8 cellular contexts compared by ENCODE assay signal in the genomic region with DNA sequence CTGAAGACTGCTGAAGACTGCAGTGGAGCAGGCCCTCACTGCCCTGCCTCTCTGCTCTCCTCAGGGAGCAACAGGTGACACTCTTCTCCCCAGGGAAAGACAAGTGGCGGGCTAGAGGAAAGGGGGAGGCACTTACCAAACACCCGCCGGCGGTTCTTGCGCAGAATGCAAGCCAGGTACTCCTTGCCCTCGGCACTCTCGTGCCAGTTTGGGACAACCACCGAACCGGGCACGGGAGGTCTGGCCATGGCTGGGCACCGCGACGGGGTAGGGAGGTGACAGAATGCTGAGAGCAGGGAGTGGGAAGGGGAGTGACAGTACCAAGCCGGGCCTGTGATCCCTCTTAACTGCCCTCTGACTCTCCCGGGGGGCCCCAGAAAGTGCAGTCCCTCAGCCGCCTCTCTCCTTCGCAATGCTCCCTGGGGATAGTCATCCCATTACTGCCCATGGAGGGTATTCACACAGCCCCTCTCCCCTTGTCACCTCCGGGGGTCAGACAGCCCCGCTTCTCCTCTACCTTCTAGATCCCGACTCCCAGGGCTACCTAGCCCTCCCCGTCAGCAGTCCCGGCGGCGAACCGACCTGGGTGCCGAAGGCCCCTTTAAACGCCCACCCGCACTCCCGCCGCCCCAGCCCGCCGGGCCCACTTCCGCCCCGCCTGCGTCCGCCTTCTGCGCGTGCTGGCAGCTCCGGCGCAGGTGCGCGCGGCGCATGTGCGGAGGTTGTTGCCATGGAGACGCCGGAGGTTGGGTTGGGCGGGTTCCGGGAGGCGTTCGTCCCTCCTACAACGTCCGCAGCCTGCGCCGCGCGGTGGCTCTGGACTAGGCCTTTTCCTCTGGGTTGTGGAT. TPM values are rescaled to one million over a fixed set of nuclear protein-coding genes. Genes with fewer than 3 reads are reported as not detected.
DNase-seq lines count a peak whose midpoint lies in the region; ATAC-seq, FAIRE-seq and TF ChIP-seq lines count a peak whose summit lies in the region.

A gene with protein sequence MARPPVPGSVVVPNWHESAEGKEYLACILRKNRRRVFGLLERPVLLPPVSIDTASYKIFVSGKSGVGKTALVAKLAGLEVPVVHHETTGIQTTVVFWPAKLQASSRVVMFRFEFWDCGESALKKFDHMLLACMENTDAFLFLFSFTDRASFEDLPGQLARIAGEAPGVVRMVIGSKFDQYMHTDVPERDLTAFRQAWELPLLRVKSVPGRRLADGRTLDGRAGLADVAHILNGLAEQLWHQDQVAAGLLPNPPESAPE (minus strand): TSS at position 689 of the 848 bp plus-strand sequence. CDS start 441 bp downstream, at position 248.

- no peak for TF ChIP-seq EP300 in A549 (IDR thresholded peaks at IDR 0.05)

- peak; percentile 39; the same call in 1 of the 2 replicates for TF ChIP-seq POLR2A in A549 (IDR thresholded peaks at IDR 0.05; ENCODE audit: low read length)
- peak in 1 of 3 donors; percentile 62 for TF ChIP-seq POLR2A in spleen (IDR thresholded peaks at IDR 0.05)

- FAIRE-seq in A549 (lab: Jason Lieb, UNC), result no peak

- H3K9ac ChIP-seq in mammary epithelial cell (ENCODE audit: insufficient read depth, low read length), result peak within 1 kb of the TSS; percentile 55

- TF ChIP-seq RAD21 in A549 (conservative IDR thresholded peaks at IDR 0.05 in 1 of 2, IDR thresholded peaks at IDR 0.05 in 1 of 2), result no peak

- dilution Hi-C loops in mammary epithelial cell (cut with HindIII; ENCODE audit: low sequenced_read_pairs), result no loop called here

- peak within 1 kb of the TSS; percentile 90 for H2AFZ ChIP-seq in mammary epithelial cell (ENCODE audit: low read depth, low read length)

- no peak for TF ChIP-seq CTCF in A549 (IDR thresholded peaks at IDR 0.05)
- TF ChIP-seq CTCF in WERI-Rb-1 (IDR thresholded peaks at IDR 0.05; ENCODE audit: low read depth, low read length), result no peak
- no peak for TF ChIP-seq CTCF in mammary epithelial cell (conservative IDR thresholded peaks at IDR 0.05 in 1 of 2, IDR thresholded peaks at IDR 0.05 in 1 of 2; ENCODE audit: extremely low read depth in 1 of 2, insufficient read depth in 1 of 2, low read depth in 1 of 2, low read length in 2 of 2)
- peak in 1 of 11 experiments; percentile 18 for TF ChIP-seq CTCF in spleen (IDR thresholded peaks at IDR 0.05 in 8 of 11, conservative IDR thresholded peaks at IDR 0.05 in 3 of 11)

- CTCF ChIA-PET in A549 (lab: Yijun Ruan, JAX), result interaction anchor here (0.7 to 2.5 kb wide), 9 partner anchors 12 to 158 kb away, joined by 3 to 14 read pairs (median 5); no protein-coding TSS in a partner anchor
- CTCF ChIA-PET in mammary epithelial cell (lab: Charles Lee; ENCODE audit: low non-redundant PET), result no interaction called here

- peak; percentile 89 to 91 for ATAC-seq in A549
- peak; percentile 71 for ATAC-seq in GM18868 (IDR thresholded peaks at IDR 0.05; ENCODE audit: unreplicated experiment)
- peak; percentile 85 for ATAC-seq in HG03103 (IDR thresholded peaks at IDR 0.05; ENCODE audit: low read depth, unreplicated experiment)

- H3K27ac ChIP-seq in A549, result peak within 1 kb of the TSS; percentile 92 to 94
- peak within 1 kb of the TSS; percentile 68 for H3K27ac ChIP-seq in WERI-Rb-1
- H3K27ac ChIP-seq in mammary epithelial cell (ENCODE audit: insufficient read depth, low read depth, low read length), result peak within 1 kb of the TSS; percentile 64
- H3K27ac ChIP-seq in spleen, result peak within 1 kb of the TSS; percentile 61 to 93 (median 88)

- peak within 1 kb of the TSS; percentile 88 to 98 (median 96) for H3K27ac Mint-ChIP-seq in immature natural killer cell

- peaks cover 21 to 29% of the 10 kb centered on the region in 2 donors for H3K4me1 Mint-ChIP-seq in immature natural killer cell

- H3K27me3 Mint-ChIP-seq in immature natural killer cell (ENCODE audit: low read depth in 3 of 3), result peaks cover 10 to 17% (median 15%) of the 10 kb centered on the region in 3 donors

- POLR2A ChIA-PET in A549 (lab: Yijun Ruan, JAX), result interaction anchor here (1.8 kb wide), 1 partner anchor 30 kb away, joined by 5 read pairs; no protein-coding TSS in a partner anchor

- intact Hi-C loops in mammary epithelial cell (cut with micrococcal nuclease), result loop anchor here (2.0 kb wide), 3 partner anchors 30 to 158 kb away; no protein-coding TSS in a partner anchor
- intact Hi-C loops in spleen (cut with DNase I; ENCODE audit: low total_unique reads), result no loop called here

- H3K4me3 Mint-ChIP-seq in immature natural killer cell, result peak within 1 kb of the TSS; percentile 88 to 93 (median 92)

- no peaks in the 10 kb centered on the region for H3K9me3 ChIP-seq in A549
- no peaks in the 10 kb centered on the region for H3K9me3 ChIP-seq in WERI-Rb-1 (ENCODE audit: severe bottlenecking)
- no peaks in the 10 kb centered on the region for H3K9me3 ChIP-seq in mammary epithelial cell (replicated peaks; ENCODE audit: insufficient read depth, low read length)
- H3K9me3 ChIP-seq in spleen, result no peaks in the 10 kb centered on the region

- H3K9me3 Mint-ChIP-seq in immature natural killer cell, result no peaks in the 10 kb centered on the region

- peak; percentile 81 to 90 for DNase-seq in A549 (ENCODE audit: low read depth in 1 of 2, low spot score in 1 of 2)
- peak; percentile 90 for DNase-seq in NCI-H2171 treated with DMSO at 0.1 percent for 48 hours (lab: John Stamatoyannopoulos, UW)
- DNase-seq in WERI-Rb-1, result peak; percentile 96
- peak; percentile 87 for DNase-seq in mammary epithelial cell
- DNase-seq in immature natural killer cell, result peak; percentile 97
- DNase-seq in spleen, result peak; percentile 99

- H3K79me2 ChIP-seq in mammary epithelial cell (ENCODE audit: insufficient read depth, low read length), result no peaks in the 10 kb centered on the region

- H3K36me3 ChIP-seq in WERI-Rb-1 (no peaks in the 10 kb centered on the region), mammary epithelial cell (ENCODE audit: insufficient read depth, low read length) (no peaks in the 10 kb centered on the region), spleen (peaks cover 0 to 18% (median 4%) of the 10 kb centered on the region in 6 donors)

- WGBS in A549 (ENCODE audit: missing lambda C conversion rate), result 1% methylated on average over 10 of the region's 57 CpGs
- 2% methylated on average over 28 of the region's 57 CpGs for WGBS in mammary epithelial cell (ENCODE audit: low coverage, missing lambda C conversion rate)
- WGBS in spleen, 5 donors, result 1 to 2% (median 1%) methylated on average over 44 to 57 of the region's 57 CpGs

- no peaks in the 10 kb centered on the region for H3K36me3 Mint-ChIP-seq in immature natural killer cell

- H3K4me1 ChIP-seq in A549 (peaks cover 14% of the 10 kb centered on the region), mammary epithelial cell (ENCODE audit: insufficient read depth, low read length) (peaks cover 23% of the 10 kb centered on the region), spleen (peaks cover 8 to 33% (median 19%) of the 10 kb centered on the region in 6 donors)

- H3K4me3 ChIP-seq in A549 (peak within 1 kb of the TSS; percentile 88), WERI-Rb-1 (ENCODE audit: low read depth, low read length) (peak within 1 kb of the TSS; percentile 74), mammary epithelial cell (replicated peaks in 1 of 3; ENCODE audit: insufficient read depth in 1 of 3, low read depth in 2 of 3, low read length in 3 of 3) (peak within 1 kb of the TSS; percentile 57 to 71 (median 62)), spleen (peak within 1 kb of the TSS; percentile 58 to 78 (median 60))

- H3K27me3 ChIP-seq in WERI-Rb-1 (ENCODE audit: insufficient read depth, low read depth, severe bottlenecking), result no peaks in the 10 kb centered on the region
- no peaks in the 10 kb centered on the region for H3K27me3 ChIP-seq in mammary epithelial cell (ENCODE audit: insufficient read depth, low read length)
- no peaks in the 10 kb centered on the region for H3K27me3 ChIP-seq in spleen (replicated peaks in 1 of 7)

- no TSS peak for BruUV-seq in mammary epithelial cell (replicated peaks; lab: Mats Ljungman, UMichigan)

- H3K4me2 ChIP-seq in A549 (peak within 1 kb of the TSS; percentile 100), mammary epithelial cell (ENCODE audit: insufficient read depth, low read depth, low read length) (peak within 1 kb of the TSS; percentile 97)

- in situ Hi-C loops in mammary epithelial cell (cut with MboI; ENCODE audit: low sequenced_read_pairs in 2 of 2), result loop anchor here in 1 of 2 donors (5.0 kb wide), 1 partner anchor 39 kb away; no protein-coding TSS in a partner anchor

- H4K20me1 ChIP-seq in mammary epithelial cell (ENCODE audit: insufficient read depth, low read length), result no peaks in the 10 kb centered on the region

TF ChIP-seq in A549, 52 proteins besides CTCF, POLR2A, EP300 and RAD21:
- peak in 1 of 2 experiments; percentile 46; a peak in 1 of 5 replicates for TF ChIP-seq JUN (IDR thresholded peaks at IDR 0.05)
- peak; percentile 97 for TF ChIP-seq RFX5 (IDR thresholded peaks at IDR 0.05)
- no peak for TF ChIP-seq PHF8 (IDR thresholded peaks at IDR 0.05; ENCODE audit: borderline replicate concordance, low read depth)
- TF ChIP-seq, protein P1, sequence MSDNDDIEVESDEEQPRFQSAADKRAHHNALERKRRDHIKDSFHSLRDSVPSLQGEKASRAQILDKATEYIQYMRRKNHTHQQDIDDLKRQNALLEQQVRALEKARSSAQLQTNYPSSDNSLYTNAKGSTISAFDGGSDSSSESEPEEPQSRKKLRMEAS (IDR thresholded peaks at IDR 0.05), result peak; percentile 40
- TF ChIP-seq, protein P2, sequence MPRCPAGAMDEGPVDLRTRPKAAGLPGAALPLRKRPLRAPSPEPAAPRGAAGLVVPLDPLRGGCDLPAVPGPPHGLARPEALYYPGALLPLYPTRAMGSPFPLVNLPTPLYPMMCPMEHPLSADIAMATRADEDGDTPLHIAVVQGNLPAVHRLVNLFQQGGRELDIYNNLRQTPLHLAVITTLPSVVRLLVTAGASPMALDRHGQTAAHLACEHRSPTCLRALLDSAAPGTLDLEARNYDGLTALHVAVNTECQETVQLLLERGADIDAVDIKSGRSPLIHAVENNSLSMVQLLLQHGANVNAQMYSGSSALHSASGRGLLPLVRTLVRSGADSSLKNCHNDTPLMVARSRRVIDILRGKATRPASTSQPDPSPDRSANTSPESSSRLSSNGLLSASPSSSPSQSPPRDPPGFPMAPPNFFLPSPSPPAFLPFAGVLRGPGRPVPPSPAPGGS (IDR thresholded peaks at IDR 0.05), result 0 out of 3 replicates have a peak, but pooled peaks have one; percentile 34
TF ChIP-seq in A549: peak in this region for 4.

RNA-seq across cellular contexts. Expression of the gene that starts here (rescaled TPM):
- 2.4 and 3.6 TPM in 2 replicates for polyA plus RNA-seq in A549 (2011; rRNA removed)
- 3.5 and 5.1 TPM in 2 replicates for polyA plus RNA-seq in A549 (2012; cell fraction: cytosol; rRNA removed)
- 5.7 and 6.7 TPM in 2 replicates for polyA plus RNA-seq in A549 (2012; cell fraction: nucleus; rRNA removed)
- polyA plus RNA-seq in A549 (2017; fragmentation: RNase III; extraction: RNeasy Plus Mini Kit Qiagen cat#74134 plus additional on column Dnase treatment), result 2.6 to 3.7 TPM (median 2.8 TPM) in 3 replicates
- 5.3 and 14.1 TPM in 2 replicates for polyA minus RNA-seq in A549 (2011; rRNA and poly(A)+ RNA removed)
- 10 to 100 TPM; 13.3 to 14.8 TPM for total RNA-seq in mammary epithelial cell
- 4.6 TPM for polyA plus RNA-seq in mammary epithelial cell
- polyA minus RNA-seq in mammary epithelial cell, result 5.6 TPM
- polyA plus RNA-seq in immature natural killer cell, result 1 to 10 TPM; 1.2 to 3.8 (median 1.8) TPM
- 1 to 10 TPM; 4.0 to 7.6 (median 5.3) TPM for total RNA-seq in spleen
- 1 to 10 TPM; 2.1 to 6.1 (median 2.2) TPM for polyA plus RNA-seq in spleen

Comparison
In these comparisons a context has a peak if more than half of its experiments do, and no peak if none do; other contexts are left out.
1. Peak in every context shown above with its lines: DNase-seq, ATAC-seq, H3K4me3 ChIP-seq and H3K27ac ChIP-seq.